In genomic region chr20:31693402-31693801, GRCh38 we compare ENCODE assay signal across 1 cellular context.
TF ChIP-seq lines count a peak whose summit lies in the region.

No MANE protein-coding gene starts in this region.

TF ChIP-seq in HCT116, 20 proteins besides CTCF, POLR2A, EP300 and RAD21:
- TF ChIP-seq EZH2phosphoT487 (IDR thresholded peaks at IDR 0.05; ENCODE audit: borderline replicate concordance) = no peak
- TF ChIP-seq TCF7L2 (IDR thresholded peaks at IDR 0.05; ENCODE audit: borderline replicate concordance, extremely low read depth, insufficient read depth, insufficient read length) = no peak
- TF ChIP-seq MAX (IDR thresholded peaks at IDR 0.05) = no peak
